7 cellular contexts compared by ENCODE assay signal in the genomic region with DNA sequence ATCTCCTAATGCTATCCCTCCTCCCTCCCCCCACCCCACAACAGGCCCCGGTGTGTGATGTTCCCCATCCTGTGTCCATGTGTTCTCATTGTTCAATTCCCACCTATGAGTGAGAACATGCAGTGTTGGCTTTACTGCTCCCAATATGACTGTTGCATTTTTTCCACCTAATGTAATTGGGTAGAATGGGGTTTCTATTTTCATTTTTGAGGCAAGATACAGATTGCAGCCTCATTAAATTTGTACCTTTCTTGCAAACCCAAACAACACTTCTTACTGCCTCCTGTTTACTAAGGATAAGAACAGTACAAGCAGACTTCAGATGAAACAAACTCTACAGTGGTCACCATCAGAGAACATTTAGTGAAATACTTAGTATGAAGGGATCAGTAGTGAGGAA.
DNase-seq lines count a peak whose midpoint lies in the region; ATAC-seq and TF ChIP-seq lines count a peak whose summit lies in the region.
"Not testable (repeated sequence)": the region's sequence is repeated elsewhere in the genome, so short reads cannot be mapped to it uniquely, and the experiment has no call there.

No MANE protein-coding gene starts in this region.

- H3K79me1 ChIP-seq in mesenchymal stem cell (replicated peaks; ENCODE audit: low read length, poor library complexity, severe bottlenecking): not testable (repeated sequence)

- not testable (repeated sequence) for H3K23ac ChIP-seq in mesenchymal stem cell (ENCODE audit: low read length in 2 of 2)

- not testable (repeated sequence) for H2BK12ac ChIP-seq in mesenchymal stem cell (ENCODE audit: low read length in 2 of 2)

- not testable (repeated sequence) for H4K8ac ChIP-seq in mesenchymal stem cell (ENCODE audit: low read length)

- not testable (repeated sequence) for H2AK5ac ChIP-seq in mesenchymal stem cell (ENCODE audit: low read length, severe bottlenecking)

- not testable (repeated sequence) for H2AFZ ChIP-seq in DND-41 (ENCODE audit: low read depth, low read length); mesenchymal stem cell (ENCODE audit: low read depth, low read length)

- H4K91ac ChIP-seq in mesenchymal stem cell (ENCODE audit: low read length): not testable (repeated sequence)

- H3K4me2 ChIP-seq in DND-41 (ENCODE audit: insufficient read depth, low read length): peak overlapping the region; percentile 66
- H3K4me2 ChIP-seq in mesenchymal stem cell (ENCODE audit: low read length, poor library complexity, severe bottlenecking): not testable (repeated sequence)

- peak overlapping the region; percentile 61 for H2BK120ac ChIP-seq in mesenchymal stem cell (ENCODE audit: low read depth, low read length)

- not testable (repeated sequence) for H2BK5ac ChIP-seq in mesenchymal stem cell (ENCODE audit: low read depth, low read length, poor library complexity, severe bottlenecking)

- H3K36me3 ChIP-seq in DND-41 (ENCODE audit: insufficient read depth, low read length); mesenchymal stem cell (ENCODE audit: control insufficient read depth in 1 of 2, insufficient read depth in 2 of 2, low read depth in 1 of 2, low read length in 2 of 2): not testable (repeated sequence)

- not testable (repeated sequence) for H4K20me1 ChIP-seq in DND-41 (ENCODE audit: insufficient read depth, low read length)

- H3K27ac ChIP-seq in DND-41 (ENCODE audit: low read length): peak overlapping the region; percentile 97
- H3K27ac ChIP-seq in mesenchymal stem cell (ENCODE audit: low read length, poor library complexity, severe bottlenecking): not testable (repeated sequence)

- H3K4me3 Mint-ChIP-seq in T-helper 2 cell treated with Interferon-gamma antibody and Interleukin-4, amounts not matched to agents 5 μg/mL and 100 μg/mL, for 36 hours: peak overlapping the region; percentile 53
- H3K4me3 Mint-ChIP-seq in activated T-cell treated with anti-CD3 and anti-CD28 coated beads, Interleukin-2, amount 50 U/mL, for 24 hours: peak overlapping the region; percentile 32
- H3K4me3 Mint-ChIP-seq in stimulated activated effector memory CD8-positive, alpha-beta T cell treated with anti-CD3 and anti-CD28 coated beads, Interleukin-12 subunit alpha, Interleukin-12 subunit beta, amount 100 ng/mL, for 72 hours: not testable (repeated sequence)

- peak overlapping the region in 1 of 2 experiments; percentile 62 for H3K18ac ChIP-seq in mesenchymal stem cell (ENCODE audit: low read depth in 1 of 2, low read length in 2 of 2)

- H3K79me2 ChIP-seq in DND-41 (ENCODE audit: insufficient read depth, low read length): not testable (repeated sequence)

- not testable (repeated sequence) for H3K14ac ChIP-seq in mesenchymal stem cell (ENCODE audit: low read length in 2 of 2)

- H3K27me3 ChIP-seq in DND-41 (ENCODE audit: insufficient read depth, low read length, poor library complexity); mesenchymal stem cell (ENCODE audit: control insufficient read depth in 1 of 2, insufficient read depth in 1 of 2, low read length in 2 of 2): not testable (repeated sequence)

- not testable (repeated sequence) for H3K9me3 Mint-ChIP-seq in T-helper 2 cell treated with Interferon-gamma antibody and Interleukin-4, amounts not matched to agents 5 μg/mL and 100 μg/mL, for 36 hours; activated T-cell treated with anti-CD3 and anti-CD28 coated beads, Interleukin-2, amount 50 U/mL, for 24 hours; activated naive CD4-positive, alpha-beta T cell treated with anti-CD3 and anti-CD28 coated beads, Interleukin-2, amount 50 U/mL, for 72 hours; stimulated activated effector memory CD8-positive, alpha-beta T cell treated with anti-CD3 and anti-CD28 coated beads, Interleukin-12 subunit alpha, Interleukin-12 subunit beta, amount 100 ng/mL, for 72 hours

- H3K9me3 ChIP-seq in DND-41 (ENCODE audit: insufficient read depth, low read length, severe bottlenecking); mesenchymal stem cell (ENCODE audit: control insufficient read depth, low read length): not testable (repeated sequence)

- H3K9ac ChIP-seq in DND-41 (ENCODE audit: low read depth, low read length): peak overlapping the region; percentile 47; the same call in 1 of the 2 replicates
- not testable (repeated sequence) for H3K9ac ChIP-seq in mesenchymal stem cell (ENCODE audit: low read length)

- H3K4me1 Mint-ChIP-seq in T-helper 2 cell treated with Interferon-gamma antibody and Interleukin-4, amounts not matched to agents 5 μg/mL and 100 μg/mL, for 36 hours (ENCODE audit: low read depth): peaks cover 32% of the 10 kb centered on the region
- H3K4me1 Mint-ChIP-seq in activated T-cell treated with anti-CD3 and anti-CD28 coated beads, Interleukin-2, amount 50 U/mL, for 24 hours (ENCODE audit: low read depth): peaks cover 44% of the 10 kb centered on the region
- H3K4me1 Mint-ChIP-seq in stimulated activated effector memory CD8-positive, alpha-beta T cell treated with anti-CD3 and anti-CD28 coated beads, Interleukin-12 subunit alpha, Interleukin-12 subunit beta, amount 100 ng/mL, for 72 hours: peaks cover 12% of the 10 kb centered on the region

- not testable (repeated sequence) for TF ChIP-seq CTCF in DND-41 (IDR thresholded peaks at IDR 0.05; ENCODE audit: borderline replicate concordance, extremely low read depth, low read length, poor library complexity, severe bottlenecking); choroid plexus epithelial cell (conservative IDR thresholded peaks at IDR 0.05; ENCODE audit: low read depth, low read length)

- not testable (repeated sequence) for H3K36me3 Mint-ChIP-seq in T-helper 2 cell treated with Interferon-gamma antibody and Interleukin-4, amounts not matched to agents 5 μg/mL and 100 μg/mL, for 36 hours (ENCODE audit: low read depth); activated T-cell treated with anti-CD3 and anti-CD28 coated beads, Interleukin-2, amount 50 U/mL, for 24 hours (ENCODE audit: low read depth); activated naive CD4-positive, alpha-beta T cell treated with anti-CD3 and anti-CD28 coated beads, Interleukin-2, amount 50 U/mL, for 72 hours; stimulated activated effector memory CD8-positive, alpha-beta T cell treated with anti-CD3 and anti-CD28 coated beads, Interleukin-12 subunit alpha, Interleukin-12 subunit beta, amount 100 ng/mL, for 72 hours

- DNase-seq in DND-41; T-helper 2 cell treated with Interferon-gamma antibody and Interleukin-4, amounts not matched to agents 5 μg/mL and 100 μg/mL, for 36 hours (ENCODE audit: low spot score); activated T-cell treated with anti-CD3 and anti-CD28 coated beads, Interleukin-2, amount 50 U/mL, for 24 hours; activated naive CD4-positive, alpha-beta T cell treated with anti-CD3 and anti-CD28 coated beads, Interleukin-2, amount 50 U/mL, for 72 hours (ENCODE audit: low spot score in 2 of 2); mesenchymal stem cell; stimulated activated effector memory CD8-positive, alpha-beta T cell treated with anti-CD3 and anti-CD28 coated beads, Interleukin-12 subunit alpha, Interleukin-12 subunit beta, amount 100 ng/mL, for 72 hours (ENCODE audit: low spot score in 2 of 2): not testable (repeated sequence)
- peak; percentile 5 for DNase-seq in choroid plexus epithelial cell (ENCODE audit: low read depth)

- H3K4me1 ChIP-seq in DND-41 (ENCODE audit: insufficient read depth, low read length): peaks cover 41% of the 10 kb centered on the region
- H3K4me1 ChIP-seq in mesenchymal stem cell (ENCODE audit: control insufficient read depth, insufficient read depth, low read depth, low read length): not testable (repeated sequence)

- H3K27ac Mint-ChIP-seq in T-helper 2 cell treated with Interferon-gamma antibody and Interleukin-4, amounts not matched to agents 5 μg/mL and 100 μg/mL, for 36 hours: peak overlapping the region; percentile 83
- H3K27ac Mint-ChIP-seq in activated T-cell treated with anti-CD3 and anti-CD28 coated beads, Interleukin-2, amount 50 U/mL, for 24 hours: peak overlapping the region; percentile 79
- peak overlapping the region; percentile 32 to 68 for H3K27ac Mint-ChIP-seq in activated naive CD4-positive, alpha-beta T cell treated with anti-CD3 and anti-CD28 coated beads, Interleukin-2, amount 50 U/mL, for 72 hours
- not testable (repeated sequence) for H3K27ac Mint-ChIP-seq in stimulated activated effector memory CD8-positive, alpha-beta T cell treated with anti-CD3 and anti-CD28 coated beads, Interleukin-12 subunit alpha, Interleukin-12 subunit beta, amount 100 ng/mL, for 72 hours

- H3K4me3 ChIP-seq in DND-41 (ENCODE audit: low read depth in 1 of 2, low read length in 2 of 2); choroid plexus epithelial cell (ENCODE audit: low read depth, low read length); mesenchymal stem cell (ENCODE audit: insufficient read depth in 1 of 2, low read depth in 1 of 2, low read length in 2 of 2): not testable (repeated sequence)

- peak overlapping the region in 1 of 2 experiments; percentile 16 for H3K4ac ChIP-seq in mesenchymal stem cell (ENCODE audit: low read depth in 1 of 2, low read length in 2 of 2)

- ATAC-seq in DND-41 (ENCODE audit: insufficient read depth, low read depth): not testable (repeated sequence)
- ATAC-seq in activated naive CD4-positive, alpha-beta T cell treated with anti-CD3 and anti-CD28 coated beads, Interleukin-2, amount 50 U/mL, for 72 hours: peak in 1 of 2 donors; percentile 51
- peak; percentile 13 for ATAC-seq in stimulated activated effector memory CD8-positive, alpha-beta T cell treated with anti-CD3 and anti-CD28 coated beads, Interleukin-12 subunit alpha, Interleukin-12 subunit beta, amount 100 ng/mL, for 72 hours

- H3K27me3 Mint-ChIP-seq in T-helper 2 cell treated with Interferon-gamma antibody and Interleukin-4, amounts not matched to agents 5 μg/mL and 100 μg/mL, for 36 hours (ENCODE audit: low read depth); activated T-cell treated with anti-CD3 and anti-CD28 coated beads, Interleukin-2, amount 50 U/mL, for 24 hours: not testable (repeated sequence)

- H2BK15ac ChIP-seq in mesenchymal stem cell (ENCODE audit: low read depth, poor library complexity, severe bottlenecking): not testable (repeated sequence)

- no CpG with 5 or more reads among the region's 1 CpG for WGBS in mesenchymal stem cell
